8 cellular contexts compared by ENCODE assay signal in genomic region chr16:56789360-56789759, GRCh38. TPM values are rescaled to one million over a fixed set of nuclear protein-coding genes. Genes with fewer than 3 reads are reported as not detected.
DNase-seq lines count a peak whose midpoint lies in the region; ATAC-seq and TF ChIP-seq lines count a peak whose summit lies in the region.

No MANE protein-coding gene starts in this region.

- no peak overlapping the region for H3K27ac Mint-ChIP-seq in brain

- no peaks in the 10 kb centered on the region for H3K36me3 Mint-ChIP-seq in brain

- in situ Hi-C loops in G401 (cut with HindIII; ENCODE audit: low sequenced_read_pairs): no loop called here

- no peaks in the 10 kb centered on the region for H3K9me3 Mint-ChIP-seq in brain

- ATAC-seq in HG03175 (IDR thresholded peaks at IDR 0.05; ENCODE audit: unreplicated experiment) (no peak), HG02970 (IDR thresholded peaks at IDR 0.05; ENCODE audit: low FRiP score, unreplicated experiment) (no peak)

- H3K27me3 Mint-ChIP-seq in brain: no peaks in the 10 kb centered on the region

- peak; percentile 66 for DNase-seq in A172 (ENCODE audit: low spot score)
- DNase-seq in G401 (ENCODE audit: low spot score): peak; percentile 84
- DNase-seq in NCI-H510A treated with DMSO at 0.1 percent for 48 hours (lab: John Stamatoyannopoulos, UW): peak; percentile 47
- peak; percentile 50 for DNase-seq in medulla oblongata (ENCODE audit: extremely low spot score)
- DNase-seq in iPS-NIHi7 (ENCODE audit: extremely low spot score): no peak

- peaks cover 86% of the 10 kb centered on the region for H3K4me1 Mint-ChIP-seq in brain

- peak; percentile 31 to 39 for TF ChIP-seq CTCF in brain (conservative IDR thresholded peaks at IDR 0.05)

- no peak overlapping the region for H3K4me3 Mint-ChIP-seq in brain

RNA-seq across cellular contexts. Expression of gene NUP93, which starts 59.4 kb away (rescaled TPM):
- 134 and 139 TPM in 2 replicates for total RNA-seq in A172 (2014; rRNA removed; shearing (Covaris generic))
- 112 and 136 TPM in 2 replicates for total RNA-seq in G401 (2014; rRNA removed; shearing (Covaris generic))
- 79.2 TPM for polyA plus RNA-seq in brain (ENCODE audit: insufficient read depth, low read depth, low replicate concordance)
